Comparison of ENCODE assay signal across 11 cellular contexts in the genomic region with DNA sequence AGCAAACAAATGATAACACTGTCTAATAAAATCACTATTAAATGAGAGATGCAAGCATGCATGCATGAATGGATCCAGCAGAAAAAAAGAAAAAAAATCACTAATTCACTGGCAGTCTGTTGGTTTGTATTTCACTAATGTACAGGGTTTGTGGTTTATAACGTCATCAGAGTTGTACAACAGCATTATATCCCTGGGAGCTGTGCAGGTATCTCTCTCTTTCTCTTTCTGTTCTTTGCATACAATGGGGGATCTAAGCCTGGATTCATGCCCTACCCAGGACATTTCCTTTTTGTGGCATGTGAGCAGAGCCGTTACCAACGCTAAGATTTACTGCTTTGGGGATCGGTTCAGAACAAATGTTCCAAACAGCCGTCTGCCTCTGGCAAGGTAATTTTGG.
DNase-seq lines count a peak whose midpoint lies in the region; ATAC-seq, FAIRE-seq and TF ChIP-seq lines count a peak whose summit lies in the region.
"Had no signal": no experiment of that assay in that cellular context is flagged by ENCODE, and none has a peak within 500 bp of the region (broad histone marks: within the 10 kb centered on the region; RNA-seq: fewer than 3 reads in every experiment).

No MANE protein-coding gene starts in this region.

- no peaks in the 10 kb centered on the region for H3K4me1 ChIP-seq in ascending aorta

- intact Hi-C loops in ascending aorta (cut with DNase I): no loop called here

- H3K27me3 Mint-ChIP-seq in osteocyte (ENCODE audit: unreplicated experiment): peaks cover 15% of the 10 kb centered on the region
- peaks cover 5% of the 10 kb centered on the region for H3K27me3 Mint-ChIP-seq in nephron progenitor cell (ENCODE audit: low read depth, poor library complexity)

- ATAC-seq in GM18867 (IDR thresholded peaks at IDR 0.05; ENCODE audit: unreplicated experiment) (peak; percentile 83), GM21786 (IDR thresholded peaks at IDR 0.05; ENCODE audit: unreplicated experiment) (peak; percentile 80), HG03439 (IDR thresholded peaks at IDR 0.05; ENCODE audit: unreplicated experiment) (peak; percentile 58)

- H3K27ac Mint-ChIP-seq in osteocyte (ENCODE audit: unreplicated experiment) (no peak overlapping the region), nephron progenitor cell (no peak overlapping the region)

- TF ChIP-seq CTCF in bronchial epithelial cell (IDR thresholded peaks at IDR 0.05; ENCODE audit: insufficient read depth, low read length, severe bottlenecking): no peak
- TF ChIP-seq CTCF in osteocyte (IDR thresholded peaks at IDR 0.05): no peak
- no peak for TF ChIP-seq CTCF in nephron progenitor cell (IDR thresholded peaks at IDR 0.05)
- TF ChIP-seq CTCF in ascending aorta (IDR thresholded peaks at IDR 0.05): no peak

- H3K27me3 ChIP-seq in bronchial epithelial cell (ENCODE audit: control insufficient read depth, insufficient read depth, low read length) (no peaks in the 10 kb centered on the region), ascending aorta (no peaks in the 10 kb centered on the region)

- H3K9me3 ChIP-seq in ascending aorta: no peaks in the 10 kb centered on the region

- no peak overlapping the region for H3K4me3 ChIP-seq in bronchial epithelial cell (ENCODE audit: low read depth, low read length)
- H3K4me3 ChIP-seq in ascending aorta: no peak overlapping the region

- H3K36me3 ChIP-seq in bronchial epithelial cell (ENCODE audit: control insufficient read depth, insufficient read depth, low read length) (no peaks in the 10 kb centered on the region), ascending aorta (no peaks in the 10 kb centered on the region)

- H3K4me1 Mint-ChIP-seq in osteocyte (ENCODE audit: unreplicated experiment) (no peaks in the 10 kb centered on the region), nephron progenitor cell (peaks cover 44% of the 10 kb centered on the region)

- H3K4me3 Mint-ChIP-seq in osteocyte (ENCODE audit: unreplicated experiment) (no peak overlapping the region), nephron progenitor cell (no peak overlapping the region)

- H3K9me3 Mint-ChIP-seq in osteocyte (ENCODE audit: unreplicated experiment) (no peaks in the 10 kb centered on the region), nephron progenitor cell (peaks cover 4% of the 10 kb centered on the region)

- no peak for FAIRE-seq in bronchial epithelial cell (lab: Jason Lieb, UNC)

- peak; percentile 22 for DNase-seq in bronchial epithelial cell (ENCODE audit: low read depth)
- DNase-seq in osteocyte (ENCODE audit: extremely low spot score, unreplicated experiment): no peak
- no peak for DNase-seq in nephron progenitor cell
- DNase-seq in superior temporal gyrus (ENCODE audit: extremely low spot score): no peak
- no peak for DNase-seq in ascending aorta (ENCODE audit: low spot score in 2 of 2)
- DNase-seq: stimulated activated CD4-positive, alpha-beta T cell treated with anti-CD3 and anti-CD28 coated beads, Interleukin-15, amount 100 ng/mL, for 24 hours; SW 1271 had no signal

- H3K36me3 Mint-ChIP-seq in osteocyte (ENCODE audit: unreplicated experiment) (no peaks in the 10 kb centered on the region), nephron progenitor cell (ENCODE audit: low read depth) (peaks cover 4% of the 10 kb centered on the region)

- no peak overlapping the region for H3K27ac ChIP-seq in ascending aorta
- H3K27ac ChIP-seq: C4-2B had no signal
